In the genomic region with DNA sequence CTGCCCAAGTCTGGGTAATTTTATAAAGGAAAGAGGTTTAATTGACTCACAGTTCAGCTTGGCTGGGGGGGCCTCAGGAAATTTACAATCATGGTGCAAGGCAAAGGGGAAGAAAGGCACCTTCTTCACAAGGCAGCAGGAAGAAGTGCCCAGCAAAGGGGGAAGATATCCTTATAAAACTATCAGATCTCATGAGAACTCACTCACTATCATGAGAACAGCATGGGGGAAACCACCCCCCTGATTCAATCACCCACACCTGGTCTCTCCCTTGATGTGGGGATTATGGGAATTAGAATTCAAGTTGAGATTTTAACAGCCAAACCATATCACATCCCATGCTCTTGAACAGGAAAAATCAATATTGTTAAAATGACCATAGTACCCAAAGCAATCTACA, we compare ENCODE assay signal across 7 cellular contexts.
"Had no signal": no experiment of that assay in that cellular context is flagged by ENCODE, and none has a peak within 500 bp of the region (broad histone marks: within the 10 kb centered on the region; RNA-seq: fewer than 3 reads in every experiment).

No MANE protein-coding gene starts in this region.

- DNase-seq: H9, HCEC 1CT, KBM-7 had no signal

- H2AFZ ChIP-seq: GM23338 had no signal

- H3K4me1 Mint-ChIP-seq: GM23338, H9 had no signal

- H3K4me2 ChIP-seq: GM23338 had no signal

- H3K27ac ChIP-seq: HL-60 had no signal

- H3K4me3 Mint-ChIP-seq: GM23338, H9, IgD-negative memory B cell had no signal

- ATAC-seq: GM23338, HepG2 had no signal

- H3K4me3 ChIP-seq: GM23338 had no signal

- H3K27ac Mint-ChIP-seq: GM23338, H9, IgD-negative memory B cell had no signal

- H3K27me3 Mint-ChIP-seq: IgD-negative memory B cell had no signal
